ENCODE assay signal across 12 cellular contexts in genomic region chr19:31818740-31819228, GRCh38.
"Had no signal": no experiment of that assay in that cellular context is flagged by ENCODE, and none has a peak within 500 bp of the region (broad histone marks: within the 10 kb centered on the region; RNA-seq: fewer than 3 reads in every experiment).

No MANE protein-coding gene starts in this region.

- H3K4me3 ChIP-seq: coronary artery, psoas muscle, right lobe of liver, upper lobe of right lung had no signal

- H3K27ac ChIP-seq: brain microvascular endothelial cell, coronary artery, foreskin keratinocyte, psoas muscle, right lobe of liver, upper lobe of right lung had no signal

- ATAC-seq: activated CD4-positive, CD25-positive, alpha-beta regulatory T cell treated with anti-CD3 and anti-CD28 coated beads, Interleukin-2, amount 50 U/mL, for 24 hours; foreskin keratinocyte; left ventricle myocardium superior; psoas muscle; right lobe of liver; upper lobe of right lung had no signal

- H3K4me1 ChIP-seq: foreskin keratinocyte, psoas muscle, right lobe of liver, upper lobe of right lung had no signal

- H3K36me3 ChIP-seq: brain microvascular endothelial cell, right lobe of liver, upper lobe of right lung had no signal

- H3K27me3 ChIP-seq: brain microvascular endothelial cell, foreskin keratinocyte, right lobe of liver, upper lobe of right lung had no signal

- DNase-seq: activated naive CD4-positive, alpha-beta T cell; activated naive CD8-positive, alpha-beta T cell treated with anti-CD3 and anti-CD28 coated beads, Interleukin-2, amount 10 ng/mL, durations not matched to agents 7 days and 5 days; brain microvascular endothelial cell; left ventricle myocardium superior; mesenchymal stem cell; psoas muscle; right lobe of liver; T-helper 9 cell; upper lobe of right lung had no signal

- H3K9me3 ChIP-seq: psoas muscle, right lobe of liver, upper lobe of right lung had no signal
